8 cellular contexts compared by ENCODE assay signal in the genomic region with DNA sequence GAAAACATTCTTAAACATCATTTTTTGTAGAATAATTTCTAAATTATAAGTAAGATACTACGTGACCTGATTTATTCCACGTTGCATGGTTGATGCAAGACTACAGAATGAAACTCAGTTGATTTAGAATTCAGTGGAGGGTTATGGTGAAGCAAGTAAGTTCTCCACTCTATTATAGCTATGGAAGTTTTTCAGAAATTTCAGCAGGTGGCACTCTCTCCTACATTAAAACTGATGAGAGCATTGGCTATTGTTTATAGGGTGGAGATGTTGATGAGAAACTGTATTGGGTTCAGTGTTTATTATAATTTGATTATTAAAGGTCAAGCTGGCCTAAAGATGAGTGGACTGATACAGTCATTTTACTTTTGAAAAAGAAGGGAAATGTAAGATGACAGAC.
DNase-seq lines count a peak whose midpoint lies in the region; ATAC-seq and TF ChIP-seq lines count a peak whose summit lies in the region.

No MANE protein-coding gene starts in this region.

- H4K20me1 ChIP-seq in mammary epithelial cell (ENCODE audit: insufficient read depth, low read length) = no peaks in the 10 kb centered on the region

- peak; percentile 21 for DNase-seq in CD1c-positive myeloid dendritic cell (ENCODE audit: extremely low spot score)
- DNase-seq in NCI-H526 treated with DMSO at 0.1 percent for 48 hours (lab: John Stamatoyannopoulos, UW) = peak; percentile 40
- peak; percentile 25 for DNase-seq in mammary epithelial cell
- DNase-seq in kidney epithelial cell (ENCODE audit: low read depth) = peak; percentile 4
- DNase-seq in vagina (ENCODE audit: extremely low spot score in 2 of 2) = no peak

- CTCF ChIA-PET in mammary epithelial cell (lab: Charles Lee; ENCODE audit: low non-redundant PET) = interaction anchor here (1.0 kb wide), 1 partner anchor 319 kb away, joined by 5 read pairs; no protein-coding TSS in a partner anchor

- no peaks in the 10 kb centered on the region for H3K79me2 ChIP-seq in mammary epithelial cell (ENCODE audit: insufficient read depth, low read length)

- in situ Hi-C loops in mammary epithelial cell (cut with MboI; ENCODE audit: low sequenced_read_pairs in 2 of 2) = loop anchor here (10.0 to 25.0 kb wide), 4 partner anchors 132 to 588 kb away; a partner anchor contains a TSS

- H3K9ac ChIP-seq in mammary epithelial cell (ENCODE audit: insufficient read depth, low read length) = no peak overlapping the region

- dilution Hi-C loops in mammary epithelial cell (cut with HindIII; ENCODE audit: low sequenced_read_pairs) = no loop called here

- WGBS in mammary epithelial cell (ENCODE audit: low coverage, missing lambda C conversion rate) = 8% methylated on average over 2 of the region's 2 CpGs

- TF ChIP-seq CTCF in mammary epithelial cell (conservative IDR thresholded peaks at IDR 0.05 in 1 of 2, IDR thresholded peaks at IDR 0.05 in 1 of 2; ENCODE audit: extremely low read depth in 1 of 2, insufficient read depth in 1 of 2, low read depth in 1 of 2, low read length in 2 of 2) (peak; percentile 44 to 63), kidney epithelial cell (IDR thresholded peaks at IDR 0.05; ENCODE audit: insufficient read depth, low read length, poor library complexity, severe bottlenecking) (peak; percentile 40), vagina (IDR thresholded peaks at IDR 0.05) (peak; percentile 32 to 53 (median 32))

- H3K27me3 ChIP-seq in mammary epithelial cell (ENCODE audit: insufficient read depth, low read length) = no peaks in the 10 kb centered on the region
- H3K27me3 ChIP-seq in kidney epithelial cell (ENCODE audit: control insufficient read depth, insufficient read depth, low read length) = no peaks in the 10 kb centered on the region
- no peaks in the 10 kb centered on the region for H3K27me3 ChIP-seq in vagina

- H3K9me3 ChIP-seq in mammary epithelial cell (replicated peaks; ENCODE audit: insufficient read depth, low read length) (no peaks in the 10 kb centered on the region), vagina (no peaks in the 10 kb centered on the region)

- ATAC-seq in GM18870 (IDR thresholded peaks at IDR 0.05; ENCODE audit: unreplicated experiment) (peak; percentile 67), HG03135 (IDR thresholded peaks at IDR 0.05; ENCODE audit: unreplicated experiment) (peak; percentile 56), GM21717 (IDR thresholded peaks at IDR 0.05; ENCODE audit: unreplicated experiment) (no peak)

- no peaks in the 10 kb centered on the region for H3K4me1 ChIP-seq in mammary epithelial cell (ENCODE audit: insufficient read depth, low read length)
- no peaks in the 10 kb centered on the region for H3K4me1 ChIP-seq in vagina

- H3K36me3 ChIP-seq in mammary epithelial cell (ENCODE audit: insufficient read depth, low read length) = no peaks in the 10 kb centered on the region
- H3K36me3 ChIP-seq in kidney epithelial cell (ENCODE audit: control insufficient read depth, insufficient read depth, low read length) = no peaks in the 10 kb centered on the region
- H3K36me3 ChIP-seq in vagina = peaks cover 0 to 12% of the 10 kb centered on the region in 2 donors

- intact Hi-C loops in mammary epithelial cell (cut with micrococcal nuclease) (loop anchor here (1.0 to 5.0 kb wide), 6 partner anchors 160 to 589 kb away; no protein-coding TSS in a partner anchor), vagina (cut with DNase I) (loop anchor here (10.0 kb wide), 2 partner anchors 318 to 348 kb away; no protein-coding TSS in a partner anchor)

- H3K4me3 ChIP-seq in mammary epithelial cell (replicated peaks in 1 of 3; ENCODE audit: insufficient read depth in 1 of 3, low read depth in 2 of 3, low read length in 3 of 3) = no peak overlapping the region
- H3K4me3 ChIP-seq in kidney epithelial cell (ENCODE audit: low read depth, low read length) = no peak overlapping the region
- no peak overlapping the region for H3K4me3 ChIP-seq in vagina

- BruUV-seq in mammary epithelial cell (replicated peaks; lab: Mats Ljungman, UMichigan) = no TSS peak

- TF ChIP-seq POLR2A in vagina (IDR thresholded peaks at IDR 0.05) = no peak

- no peak overlapping the region for H3K4me2 ChIP-seq in mammary epithelial cell (ENCODE audit: insufficient read depth, low read depth, low read length)

- H2AFZ ChIP-seq in mammary epithelial cell (ENCODE audit: low read depth, low read length) = no peak overlapping the region

- H3K27ac ChIP-seq in mammary epithelial cell (ENCODE audit: insufficient read depth, low read depth, low read length) (no peak overlapping the region), vagina (no peak overlapping the region)

Comparison
In these comparisons a context has a peak if more than half of its experiments do, and no peak if none do; other contexts are left out.
1. DNase-seq: peak in CD1c-positive myeloid dendritic cell (single experiment), NCI-H526 treated with DMSO at 0.1 percent for 48 hours (single experiment), mammary epithelial cell (single experiment) and kidney epithelial cell (single experiment); none in vagina (0 of 2).
2. Peak in every context shown above with its lines, with median percentiles within 50 percentile points of each other: CTCF ChIP-seq.